8 cellular contexts compared by ENCODE assay signal in the genomic region with DNA sequence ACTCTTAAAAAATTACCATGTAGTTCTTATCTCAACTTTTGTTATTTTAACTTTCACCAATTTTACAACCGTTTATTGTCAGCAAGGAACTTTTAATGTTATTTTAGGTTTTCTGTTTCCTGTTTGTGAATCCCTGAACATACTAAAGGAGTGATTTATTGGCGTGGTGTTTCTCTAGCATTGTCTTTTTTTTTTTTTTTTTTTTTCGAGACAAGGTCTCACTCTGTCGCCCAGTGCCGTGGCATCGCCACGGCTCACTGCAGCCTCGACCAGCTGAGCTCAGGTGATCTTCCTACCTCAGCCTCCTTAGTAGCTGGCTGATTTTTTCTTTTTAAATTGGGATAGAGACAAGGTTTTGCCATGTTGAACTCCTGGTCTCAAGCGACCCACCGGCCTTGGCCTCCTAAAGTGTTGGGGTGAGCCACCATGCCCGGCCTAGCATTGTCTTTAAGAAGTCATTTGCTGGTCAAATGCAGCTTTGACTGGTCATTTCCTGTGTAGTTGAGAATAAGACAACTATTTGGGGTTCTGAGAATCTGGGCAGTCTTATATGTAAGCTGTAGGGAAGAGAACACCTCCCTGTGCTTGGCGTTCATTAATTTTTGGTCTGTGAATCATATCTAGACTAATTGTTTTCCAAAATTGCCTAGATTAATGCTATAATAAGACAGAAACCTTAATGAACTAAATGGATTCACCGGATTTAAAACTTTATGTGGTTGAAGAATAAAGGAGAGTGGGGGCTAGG. TPM values are rescaled to one million over a fixed set of nuclear protein-coding genes. Genes with fewer than 3 reads are reported as not detected.
DNase-seq lines count a peak whose midpoint lies in the region; ATAC-seq and TF ChIP-seq lines count a peak whose summit lies in the region.

No MANE protein-coding gene starts in this region.

- H3K4me2 ChIP-seq in mesenchymal stem cell (ENCODE audit: low read length, poor library complexity, severe bottlenecking), result peak overlapping the region; percentile 64

- H3K27ac ChIP-seq in adrenal gland (peak overlapping the region in 4 of 5 donors; percentile 33 to 97 (median 96)), mesenchymal stem cell (ENCODE audit: low read length, poor library complexity, severe bottlenecking) (peak overlapping the region; percentile 58)

- no peak for ATAC-seq in activated T-cell treated with anti-CD3 and anti-CD28 coated beads, Interleukin-2, amount 50 U/mL, for 4 hours
- peak; percentile 30 for ATAC-seq in HG03432 (IDR thresholded peaks at IDR 0.05; ENCODE audit: unreplicated experiment)

- no peak overlapping the region for H2AFZ ChIP-seq in mesenchymal stem cell (ENCODE audit: low read depth, low read length)

- H3K9ac ChIP-seq in mesenchymal stem cell (ENCODE audit: low read length), result peak overlapping the region; percentile 97

- H2BK5ac ChIP-seq in mesenchymal stem cell (ENCODE audit: low read depth, low read length, poor library complexity, severe bottlenecking), result peak overlapping the region; percentile 24

- no peak overlapping the region for H3K4ac ChIP-seq in mesenchymal stem cell (ENCODE audit: low read depth in 1 of 2, low read length in 2 of 2)

- peaks cover 13% of the 10 kb centered on the region for H3K36me3 Mint-ChIP-seq in activated T-cell treated with anti-CD3 and anti-CD28 coated beads, Interleukin-2, amount 50 U/mL, for 4 hours (ENCODE audit: insufficient read depth)

- H4K8ac ChIP-seq in mesenchymal stem cell (ENCODE audit: low read length), result no peak overlapping the region

- H3K79me1 ChIP-seq in mesenchymal stem cell (replicated peaks; ENCODE audit: low read length, poor library complexity, severe bottlenecking), result no peaks in the 10 kb centered on the region

- no peak for DNase-seq in activated T-cell treated with anti-CD3 and anti-CD28 coated beads, Interleukin-2, amount 50 U/mL, for 4 hours
- no peak for DNase-seq in activated T-cell treated with anti-CD3 and anti-CD28 coated beads for 4 hours
- DNase-seq in adrenal gland, result peak in 4 of 7 donors; percentile 10 to 33 (median 18)
- DNase-seq in mesenchymal stem cell, result peak; percentile 59
- no peak for DNase-seq in activated effector memory CD4-positive, alpha-beta T cell treated with Interleukin-2 at 50 U/mL for 16 hours
- no peak for DNase-seq in activated CD8-positive, alpha-beta memory T cell treated with anti-CD3 and anti-CD28 coated beads, Interleukin-2, amount 50 U/mL, for 4 hours
- no peak for DNase-seq in stimulated activated CD4-positive, alpha-beta T cell treated with anti-CD3 and anti-CD28 coated beads, Interleukin-4, amount 100 ng/mL, for 1 hour

- H3K4me1 Mint-ChIP-seq in activated T-cell treated with anti-CD3 and anti-CD28 coated beads, Interleukin-2, amount 50 U/mL, for 4 hours (ENCODE audit: low read depth), result peaks cover 36% of the 10 kb centered on the region

- H3K36me3 ChIP-seq in adrenal gland (replicated peaks in 1 of 2), result peaks cover 0 to 4% of the 10 kb centered on the region in 2 donors
- peaks cover 0 to 35% of the 10 kb centered on the region in 2 experiments for H3K36me3 ChIP-seq in mesenchymal stem cell (ENCODE audit: control insufficient read depth in 1 of 2, insufficient read depth in 2 of 2, low read depth in 1 of 2, low read length in 2 of 2)

- peaks cover 10% of the 10 kb centered on the region for H3K27me3 Mint-ChIP-seq in activated T-cell treated with anti-CD3 and anti-CD28 coated beads, Interleukin-2, amount 50 U/mL, for 4 hours (ENCODE audit: low read depth)

- intact Hi-C loops in adrenal gland (cut with DNase I), result loop anchor here in 1 of 2 donors (10.0 kb wide), 1 partner anchor 65 kb away; no protein-coding TSS in a partner anchor

- no peak overlapping the region for H3K23ac ChIP-seq in mesenchymal stem cell (ENCODE audit: low read length in 2 of 2)

- peaks cover 22 to 52% of the 10 kb centered on the region in 2 donors for H3K4me1 ChIP-seq in adrenal gland (replicated peaks in 1 of 2)
- H3K4me1 ChIP-seq in mesenchymal stem cell (ENCODE audit: control insufficient read depth, insufficient read depth, low read depth, low read length), result peaks cover 2% of the 10 kb centered on the region

- no peak overlapping the region for H2BK15ac ChIP-seq in mesenchymal stem cell (ENCODE audit: low read depth, poor library complexity, severe bottlenecking)

- no peak for TF ChIP-seq CTCF in adrenal gland (IDR thresholded peaks at IDR 0.05)

- no peak for TF ChIP-seq POLR2A in adrenal gland (IDR thresholded peaks at IDR 0.05)

- H2BK12ac ChIP-seq in mesenchymal stem cell (ENCODE audit: low read length in 2 of 2), result peak overlapping the region in 1 of 2 experiments; percentile 4

- H3K4me3 ChIP-seq in adrenal gland, result peak overlapping the region in 1 of 4 donors; percentile 71
- peak overlapping the region; percentile 52 to 95 for H3K4me3 ChIP-seq in mesenchymal stem cell (ENCODE audit: insufficient read depth in 1 of 2, low read depth in 1 of 2, low read length in 2 of 2)

- H3K27me3 ChIP-seq in adrenal gland (no peaks in the 10 kb centered on the region), mesenchymal stem cell (ENCODE audit: control insufficient read depth in 1 of 2, insufficient read depth in 1 of 2, low read length in 2 of 2) (no peaks in the 10 kb centered on the region)

- peak overlapping the region; percentile 65 for H2AK5ac ChIP-seq in mesenchymal stem cell (ENCODE audit: low read length, severe bottlenecking)

- WGBS in adrenal gland, 4 donors, result 11 to 19% (median 18%) methylated on average over 13 of the region's 13 CpGs
- WGBS in mesenchymal stem cell, result 15% methylated on average over 10 of the region's 13 CpGs

- H3K9me3 ChIP-seq in adrenal gland (replicated peaks in 1 of 3) (no peaks in the 10 kb centered on the region), mesenchymal stem cell (ENCODE audit: control insufficient read depth, low read length) (no peaks in the 10 kb centered on the region)

- H3K9me3 Mint-ChIP-seq in activated T-cell treated with anti-CD3 and anti-CD28 coated beads, Interleukin-2, amount 50 U/mL, for 4 hours, result no peaks in the 10 kb centered on the region

- H4K91ac ChIP-seq in mesenchymal stem cell (ENCODE audit: low read length), result no peak overlapping the region

- no peak overlapping the region for H2BK120ac ChIP-seq in mesenchymal stem cell (ENCODE audit: low read depth, low read length)

- H3K18ac ChIP-seq in mesenchymal stem cell (ENCODE audit: low read depth in 1 of 2, low read length in 2 of 2), result no peak overlapping the region

- H3K14ac ChIP-seq in mesenchymal stem cell (ENCODE audit: low read length in 2 of 2), result no peak overlapping the region

- peak overlapping the region; percentile 94 for H3K4me3 Mint-ChIP-seq in activated T-cell treated with anti-CD3 and anti-CD28 coated beads, Interleukin-2, amount 50 U/mL, for 4 hours

RNA-seq across cellular contexts. Expression of a gene that starts 2.1 kb away (rescaled TPM):
- 10 to 100 TPM; 21.2 to 25.7 (median 22.7) TPM for total RNA-seq in activated T-cell treated with anti-CD3 and anti-CD28 coated beads, Interleukin-2, amount 50 U/mL, for 4 hours
- 10 to 100 TPM; 34.3 to 90.6 (median 58.0) TPM for total RNA-seq in adrenal gland
- 10 to 100 TPM; 17.8 to 40.8 (median 27.5) TPM for polyA plus RNA-seq in adrenal gland
- polyA plus RNA-seq in mesenchymal stem cell (2013, experiment 1 of 2), result 58.2 TPM
- 52.4 TPM for polyA plus RNA-seq in mesenchymal stem cell (2013, experiment 2 of 2)

RNA-seq across cellular contexts. Expression of a gene that starts 25.4 kb away (rescaled TPM):
- under 1 TPM; 0.29 to 0.81 (median 0.35) TPM for total RNA-seq in activated T-cell treated with anti-CD3 and anti-CD28 coated beads, Interleukin-2, amount 50 U/mL, for 4 hours
- total RNA-seq in adrenal gland, result 1 to 10 TPM; 1.1 to 4.5 (median 3.0) TPM
- polyA plus RNA-seq in adrenal gland, result 1 to 10 TPM in 1 of 3 donors, under 1 TPM in 2; 0.56 to 2.8 (median 0.57) TPM
- polyA plus RNA-seq in mesenchymal stem cell (2013, experiment 1 of 2), result 37.3 TPM
- 36.7 TPM for polyA plus RNA-seq in mesenchymal stem cell (2013, experiment 2 of 2)

Comparison
In these comparisons a context has a peak if more than half of its experiments do, and no peak if none do; other contexts are left out.
1. DNase-seq: peak in adrenal gland (4 of 7) and mesenchymal stem cell (single experiment); none in activated T-cell treated with anti-CD3 and anti-CD28 coated beads, Interleukin-2, amount 50 U/mL, for 4 hours (single experiment), activated T-cell treated with anti-CD3 and anti-CD28 coated beads for 4 hours (single experiment), activated effector memory CD4-positive, alpha-beta T cell treated with Interleukin-2 at 50 U/mL for 16 hours (single experiment), activated CD8-positive, alpha-beta memory T cell treated with anti-CD3 and anti-CD28 coated beads, Interleukin-2, amount 50 U/mL, for 4 hours (single experiment) and stimulated activated CD4-positive, alpha-beta T cell treated with anti-CD3 and anti-CD28 coated beads, Interleukin-4, amount 100 ng/mL, for 1 hour (single experiment).